In genomic region chr22:31561970-31562369, GRCh38 we compare ENCODE assay signal across 4 cellular contexts.
"Had no signal": no experiment of that assay in that cellular context is flagged by ENCODE, and none has a peak within 500 bp of the region (broad histone marks: within the 10 kb centered on the region; RNA-seq: fewer than 3 reads in every experiment).

No MANE protein-coding gene starts in this region.

- H3K27me3 ChIP-seq: gastrocnemius medialis, upper lobe of right lung had no signal

- H3K27ac ChIP-seq: gastrocnemius medialis, upper lobe of right lung had no signal

- H3K4me2 ChIP-seq: SK-N-SH had no signal

- H3K9me3 ChIP-seq: gastrocnemius medialis, SK-N-SH, upper lobe of right lung had no signal

- H3K4me1 ChIP-seq: gastrocnemius medialis, upper lobe of right lung had no signal

- H3K4me3 ChIP-seq: gastrocnemius medialis, upper lobe of right lung had no signal

- H3K36me3 ChIP-seq: gastrocnemius medialis had no signal

- H3K9ac ChIP-seq: SK-N-SH had no signal

- DNase-seq: cortex of kidney had no signal
